In genomic region chr10:114767589-114768393, GRCh38 we compare ENCODE assay signal across 8 cellular contexts. TPM values are rescaled to one million over a fixed set of nuclear protein-coding genes. Genes with fewer than 3 reads are reported as not detected.
DNase-seq lines count a peak whose midpoint lies in the region; ATAC-seq and TF ChIP-seq lines count a peak whose summit lies in the region.

No MANE protein-coding gene starts in this region.

- H3K4me3 ChIP-seq in Panc1 (ENCODE audit: low read depth in 2 of 2, low read length in 2 of 2) (peak overlapping the region; percentile 60 to 72), dorsolateral prefrontal cortex (peak overlapping the region; percentile 46 to 86 (median 71)), lung (peak overlapping the region; percentile 54), tibial nerve (peak overlapping the region; percentile 38 to 90 (median 74))

- in situ Hi-C loops in Panc1 (cut with HindIII; ENCODE audit: low pct_unique_long_range_greater_than_20kb, low sequenced_read_pairs), result no loop called here

- no peak for TF ChIP-seq EP300 in tibial nerve (IDR thresholded peaks at IDR 0.05)

- WGBS in lung, 2 donors, result 0 to 1% methylated on average over 32 to 83 of the region's 83 CpGs
- 1% methylated on average over 16 to 22 of the region's 83 CpGs for WGBS in tibial nerve, 2 donors

- no TSS peak for BruUV-seq in Panc1 (replicated peaks; lab: Mats Ljungman, UMichigan)

- H3K9me3 ChIP-seq in Panc1 (ENCODE audit: control insufficient read depth, insufficient read depth, low read depth, low read length), result no peaks in the 10 kb centered on the region
- H3K9me3 ChIP-seq in lung (ENCODE audit: control insufficient read depth in 2 of 2, insufficient read depth in 1 of 2, low read length in 1 of 2), result no peaks in the 10 kb centered on the region
- no peaks in the 10 kb centered on the region for H3K9me3 ChIP-seq in tibial nerve

- POLR2A ChIA-PET in Panc1 (lab: Charles Lee), result interaction anchor here (0.7 kb wide), 2 partner anchors 134 to 286 kb away, joined by 4 to 5 read pairs; no protein-coding TSS in a partner anchor

- TF ChIP-seq POLR2A in tibial nerve (IDR thresholded peaks at IDR 0.05), result no peak

- TF ChIP-seq CTCF in Panc1 (IDR thresholded peaks at IDR 0.05) (no peak; the same call in 1 of the 2 replicates), dorsolateral prefrontal cortex (IDR thresholded peaks at IDR 0.05 in 54 of 56, conservative IDR thresholded peaks at IDR 0.05 in 2 of 56; ENCODE audit: low read depth in 1 of 56, partially characterized antibody in 56 of 56) (no peak), lung (IDR thresholded peaks at IDR 0.05; ENCODE audit: control extremely low read depth, extremely low read depth) (no peak), tibial nerve (IDR thresholded peaks at IDR 0.05) (no peak)

- CTCF ChIA-PET in Panc1 (lab: Charles Lee), result interaction anchor here (0.7 kb wide), 2 partner anchors 17 to 18 kb away, joined by 3 to 4 read pairs; no protein-coding TSS in a partner anchor

- H3K36me3 ChIP-seq in Panc1 (ENCODE audit: control insufficient read depth, insufficient read depth, low read length) (no peaks in the 10 kb centered on the region), lung (ENCODE audit: control insufficient read depth in 2 of 2, insufficient read depth in 2 of 2, low read length in 2 of 2) (no peaks in the 10 kb centered on the region), tibial nerve (no peaks in the 10 kb centered on the region)

- intact Hi-C loops in Panc1 (cut with micrococcal nuclease; ENCODE audit: unreplicated experiment), result loop anchor here (5.0 kb wide), 1 partner anchor 60 kb away; no protein-coding TSS in a partner anchor
- intact Hi-C loops in dorsolateral prefrontal cortex (cut with DNase I), result no loop called here

- H3K27me3 ChIP-seq in Panc1 (ENCODE audit: control insufficient read depth, insufficient read depth, low read length) (no peaks in the 10 kb centered on the region), dorsolateral prefrontal cortex (peaks cover 0 to 49% (median 4%) of the 10 kb centered on the region in 45 donors), lung (ENCODE audit: control insufficient read depth, insufficient read depth) (no peaks in the 10 kb centered on the region), tibial nerve (peaks cover 2 to 5% of the 10 kb centered on the region in 2 donors)

- DNase-seq in NCI-H748 (lab: John Stamatoyannopoulos, UW; ENCODE audit: unreplicated experiment) (peak; percentile 43), NCI-H748 treated with DMSO at 0.1 percent for 48 hours (lab: John Stamatoyannopoulos, UW) (no peak), Panc1 (ENCODE audit: low read depth, low spot score) (no peak), dorsolateral prefrontal cortex (peak in 3 of 10 donors; percentile 18 to 78 (median 48)), lung (ENCODE audit: low spot score) (peak; percentile 53), tibial nerve (ENCODE audit: low spot score in 2 of 2) (no peak)

- H3K4me1 ChIP-seq in Panc1 (ENCODE audit: control insufficient read depth, insufficient read depth, low read length) (peaks cover 62% of the 10 kb centered on the region), lung (ENCODE audit: control insufficient read depth in 2 of 2, insufficient read depth in 2 of 2, low read length in 2 of 2) (peaks cover 2 to 5% of the 10 kb centered on the region in 2 donors), tibial nerve (peaks cover 0 to 17% (median 9%) of the 10 kb centered on the region in 4 donors)

- H3K27ac ChIP-seq in Panc1 (ENCODE audit: low read length) (peak overlapping the region; percentile 99), dorsolateral prefrontal cortex (peak overlapping the region in 57 of 59 donors; percentile 28 to 93 (median 83)), lung (ENCODE audit: low read depth in 1 of 2, low read length in 1 of 2) (peak overlapping the region in 1 of 2 donors; percentile 80), tibial nerve (peak overlapping the region in 3 of 4 donors; percentile 30 to 84 (median 67))

- ATAC-seq in Panc1 (peak; percentile 81), lung (ENCODE audit: insufficient read depth, low FRiP score) (peak; percentile 72), HG03439 (IDR thresholded peaks at IDR 0.05; ENCODE audit: unreplicated experiment) (no peak), GM21515 (IDR thresholded peaks at IDR 0.05; ENCODE audit: unreplicated experiment) (no peak)

RNA-seq across cellular contexts. Expression of gene FHIP2A, which starts 53.8 kb away (rescaled TPM):
- total RNA-seq in Panc1 (2021; ENCODE audit: unreplicated experiment) (32.6 TPM), dorsolateral prefrontal cortex (10 to 100 TPM; 18.3 to 49.6 (median 29.3) TPM), lung (10 to 100 TPM; 27.4 to 44.7 TPM), tibial nerve (10 to 100 TPM; 35.4 to 68.8 (median 58.0) TPM)
- 13.2 TPM for polyA plus RNA-seq in Panc1 (2012; ENCODE audit: insufficient read length)
- polyA plus RNA-seq in lung, result 1 to 10 TPM; 7.9 to 8.2 TPM

Comparison
In these comparisons a context has a peak if more than half of its experiments do, and no peak if none do; other contexts are left out.
1. DNase-seq: peak in NCI-H748 (single experiment) and lung (single experiment); none in NCI-H748 treated with DMSO at 0.1 percent for 48 hours (single experiment), Panc1 (single experiment) and tibial nerve (0 of 2).
2. ATAC-seq: peak in Panc1 (single experiment) and lung (single experiment); none in HG03439 (single experiment) and GM21515 (single experiment).
3. Peak in every context shown above with its lines, with median percentiles within 50 percentile points of each other: H3K4me3 ChIP-seq.